8 cellular contexts compared by ENCODE assay signal in genomic region chr12:130873106-130873795, GRCh38. TPM values are rescaled to one million over a fixed set of nuclear protein-coding genes. Genes with fewer than 3 reads are reported as not detected.
DNase-seq lines count a peak whose midpoint lies in the region; ATAC-seq and TF ChIP-seq lines count a peak whose summit lies in the region.

No MANE protein-coding gene starts in this region.

- intact Hi-C loops in MCF 10A (cut with micrococcal nuclease): no loop called here

- no peaks in the 10 kb centered on the region for H3K27me3 ChIP-seq in HL-60 (ENCODE audit: insufficient read depth, poor library complexity, severe bottlenecking)

- POLR2A ChIA-PET in MCF 10A (lab: Yijun Ruan, JAX): interaction anchor here (0.7 to 1.2 kb wide), 2 partner anchors 12 to 604 kb away, joined by 3 to 4 read pairs; no protein-coding TSS in a partner anchor

- H3K27ac Mint-ChIP-seq in MCF 10A (ENCODE audit: low read depth, unreplicated experiment) (peak overlapping the region; percentile 81), mesothelial cell of epicardium (peak overlapping the region; percentile 96)

- peaks cover 26% of the 10 kb centered on the region for H3K4me1 Mint-ChIP-seq in MCF 10A (ENCODE audit: insufficient read depth, unreplicated experiment)
- peaks cover 41% of the 10 kb centered on the region for H3K4me1 Mint-ChIP-seq in mesothelial cell of epicardium

- peak overlapping the region; percentile 81 for H3K27ac ChIP-seq in 22Rv1
- peak overlapping the region; percentile 76 for H3K27ac ChIP-seq in HL-60 (replicated peaks)

- TF ChIP-seq CTCF in 22Rv1 (IDR thresholded peaks at IDR 0.05): no peak
- no peak for TF ChIP-seq CTCF in HL-60 (IDR thresholded peaks at IDR 0.05; ENCODE audit: insufficient read depth, low read length)
- no peak for TF ChIP-seq CTCF in MCF 10A (IDR thresholded peaks at IDR 0.05; ENCODE audit: unreplicated experiment)
- TF ChIP-seq CTCF in mesothelial cell of epicardium (IDR thresholded peaks at IDR 0.05; ENCODE audit: unreplicated experiment): no peak

- peaks cover 56% of the 10 kb centered on the region for H3K36me3 Mint-ChIP-seq in MCF 10A (ENCODE audit: insufficient read depth, unreplicated experiment)
- H3K36me3 Mint-ChIP-seq in mesothelial cell of epicardium: peaks cover 29% of the 10 kb centered on the region

- CTCF ChIA-PET in MCF 10A (lab: Yijun Ruan, JAX): no interaction called here

- H3K9me3 Mint-ChIP-seq in MCF 10A (ENCODE audit: unreplicated experiment) (no peaks in the 10 kb centered on the region), mesothelial cell of epicardium (no peaks in the 10 kb centered on the region)

- H3K4me3 Mint-ChIP-seq in MCF 10A (ENCODE audit: unreplicated experiment): peak overlapping the region; percentile 88
- peak overlapping the region; percentile 95 for H3K4me3 Mint-ChIP-seq in mesothelial cell of epicardium

- H3K27me3 Mint-ChIP-seq in MCF 10A (ENCODE audit: insufficient read depth, unreplicated experiment) (no peaks in the 10 kb centered on the region), mesothelial cell of epicardium (ENCODE audit: low read depth) (no peaks in the 10 kb centered on the region)

- DNase-seq in HL-60 (ENCODE audit: low read depth in 1 of 2, low spot score in 1 of 2): peak in 1 of 2 experiments; percentile 29
- no peak for DNase-seq in MCF 10A (ENCODE audit: unreplicated experiment)
- DNase-seq in mesothelial cell of epicardium (ENCODE audit: low spot score in 2 of 2, unreplicated experiment in 2 of 2): no peak
- DNase-seq in stimulated activated CD4-positive, alpha-beta T cell treated with anti-CD3 and anti-CD28 coated beads, Interleukin-4, amount 100 ng/mL, for 1 hour: no peak
- no peak for DNase-seq in mucosa of gallbladder (ENCODE audit: low spot score)
- DNase-seq in central memory CD4-positive, alpha-beta T cell: no peak

- H3K4me3 ChIP-seq in HL-60 (replicated peaks; ENCODE audit: insufficient read depth, low read length): peak overlapping the region; percentile 79

- no TSS peak for BruUV-seq in MCF 10A (replicated peaks; lab: Mats Ljungman, UMichigan)

- no peak for ATAC-seq in GM19463 (IDR thresholded peaks at IDR 0.05; ENCODE audit: unreplicated experiment)

RNA-seq across cellular contexts. Expression of gene RAN, which starts 1.4 kb away (rescaled TPM):
- total RNA-seq in MCF 10A (2022) (1,362 and 1,467 TPM in 2 replicates), mesothelial cell of epicardium (629 to 674 TPM (median 633 TPM) in 3 replicates), mucosa of gallbladder (318 TPM)

RNA-seq across cellular contexts. Expression of gene STX2, which starts 34.2 kb away (rescaled TPM):
- total RNA-seq in MCF 10A (2022) (19.0 and 21.6 TPM in 2 replicates), mesothelial cell of epicardium (14.0 to 17.3 TPM (median 16.7 TPM) in 3 replicates), mucosa of gallbladder (16.2 TPM)
